In genomic region chr9:89523948-89524347, GRCh38 we compare ENCODE assay signal across 9 cellular contexts. TPM values are rescaled to one million over a fixed set of nuclear protein-coding genes. Genes with fewer than 3 reads are reported as not detected.
DNase-seq lines count a peak whose midpoint lies in the region; ATAC-seq lines count a peak whose summit lies in the region.
"Had no signal": no experiment of that assay in that cellular context is flagged by ENCODE, and none has a peak within 500 bp of the region (broad histone marks: within the 10 kb centered on the region; RNA-seq: fewer than 3 reads in every experiment).

No MANE protein-coding gene starts in this region.

- peaks cover 80% of the 10 kb centered on the region for H3K4me1 Mint-ChIP-seq in activated naive CD8-positive, alpha-beta T cell treated with anti-CD3 and anti-CD28 coated beads, Interleukin-2, amount 10 ng/mL, durations not matched to agents 7 days and 5 days
- H3K4me1 Mint-ChIP-seq in stimulated activated naive B cell treated with anti-CD40 and anti-IgM and Interleukin-4, amounts not matched to agents 10 μg/mL and 1 μg/mL and 100 μg/mL, for 72 hours, result peaks cover 43 to 70% of the 10 kb centered on the region in 2 donors

- H3K9me3 Mint-ChIP-seq in activated naive CD8-positive, alpha-beta T cell treated with anti-CD3 and anti-CD28 coated beads, Interleukin-2, amount 10 ng/mL, durations not matched to agents 7 days and 5 days, result peaks cover 7% of the 10 kb centered on the region
- peaks cover 0 to 11% of the 10 kb centered on the region in 2 donors for H3K9me3 Mint-ChIP-seq in stimulated activated naive B cell treated with anti-CD40 and anti-IgM and Interleukin-4, amounts not matched to agents 10 μg/mL and 1 μg/mL and 100 μg/mL, for 72 hours

- peak; percentile 48 for DNase-seq in T-helper 9 cell
- no peak for DNase-seq in activated naive CD8-positive, alpha-beta T cell treated with anti-CD3 and anti-CD28 coated beads, Interleukin-2, amount 10 ng/mL, durations not matched to agents 7 days and 5 days
- no peak for DNase-seq in stimulated activated naive B cell treated with anti-CD40 and anti-IgM and Interleukin-4, amounts not matched to agents 10 μg/mL and 1 μg/mL and 100 μg/mL, for 72 hours
- DNase-seq in KG1 (lab: John Stamatoyannopoulos, UW), result no peak
- no peak for DNase-seq in germinal center (ENCODE audit: low spot score)
- DNase-seq: activated CD4-positive, CD25-positive, alpha-beta regulatory T cell; mesendoderm had no signal

- peak overlapping the region; percentile 98 for H3K27ac Mint-ChIP-seq in activated naive CD8-positive, alpha-beta T cell treated with anti-CD3 and anti-CD28 coated beads, Interleukin-2, amount 10 ng/mL, durations not matched to agents 7 days and 5 days
- peak overlapping the region; percentile 59 for H3K27ac Mint-ChIP-seq in stimulated activated naive B cell treated with anti-CD40 and anti-IgM and Interleukin-4, amounts not matched to agents 10 μg/mL and 1 μg/mL and 100 μg/mL, for 72 hours

- H3K4me3 Mint-ChIP-seq in activated naive CD8-positive, alpha-beta T cell treated with anti-CD3 and anti-CD28 coated beads, Interleukin-2, amount 10 ng/mL, durations not matched to agents 7 days and 5 days, result peak overlapping the region; percentile 59
- no peak overlapping the region for H3K4me3 Mint-ChIP-seq in stimulated activated naive B cell treated with anti-CD40 and anti-IgM and Interleukin-4, amounts not matched to agents 10 μg/mL and 1 μg/mL and 100 μg/mL, for 72 hours

- ATAC-seq in HG03342 (IDR thresholded peaks at IDR 0.05; ENCODE audit: unreplicated experiment) (peak; percentile 43), GM21423 (IDR thresholded peaks at IDR 0.05; ENCODE audit: unreplicated experiment) (no peak)
- ATAC-seq in activated naive CD8-positive, alpha-beta T cell treated with anti-CD3 and anti-CD28 coated beads, Interleukin-2, amount 10 ng/mL, durations not matched to agents 7 days and 5 days (ENCODE audit: low read depth), result peak; percentile 37
- ATAC-seq in stimulated activated naive B cell treated with anti-CD40 and anti-IgM and Interleukin-4, amounts not matched to agents 10 μg/mL and 1 μg/mL and 100 μg/mL, for 72 hours (replicated peaks), result no peak

- H3K36me3 Mint-ChIP-seq in activated naive CD8-positive, alpha-beta T cell treated with anti-CD3 and anti-CD28 coated beads, Interleukin-2, amount 10 ng/mL, durations not matched to agents 7 days and 5 days, result peaks cover 17% of the 10 kb centered on the region
- no peaks in the 10 kb centered on the region for H3K36me3 Mint-ChIP-seq in stimulated activated naive B cell treated with anti-CD40 and anti-IgM and Interleukin-4, amounts not matched to agents 10 μg/mL and 1 μg/mL and 100 μg/mL, for 72 hours

- POLR2A ChIA-PET in activated naive CD8-positive, alpha-beta T cell treated with anti-CD3 and anti-CD28 coated beads, Interleukin-2, amount 10 ng/mL, durations not matched to agents 7 days and 5 days (lab: Charles Lee), result interaction anchor here (1.0 to 5.2 kb wide), 7 partner anchors 7 to 45 kb away, joined by 4 to 49 read pairs (median 16); no protein-coding TSS in a partner anchor

- no peaks in the 10 kb centered on the region for H3K27me3 Mint-ChIP-seq in activated naive CD8-positive, alpha-beta T cell treated with anti-CD3 and anti-CD28 coated beads, Interleukin-2, amount 10 ng/mL, durations not matched to agents 7 days and 5 days
- no peaks in the 10 kb centered on the region for H3K27me3 Mint-ChIP-seq in stimulated activated naive B cell treated with anti-CD40 and anti-IgM and Interleukin-4, amounts not matched to agents 10 μg/mL and 1 μg/mL and 100 μg/mL, for 72 hours

RNA-seq across cellular contexts. Expression of gene SEMA4D, which starts 26.0 kb away (rescaled TPM):
- 100 to 1,000 TPM; 370 to 391 TPM for total RNA-seq in activated naive CD8-positive, alpha-beta T cell treated with anti-CD3 and anti-CD28 coated beads, Interleukin-2, amount 10 ng/mL, durations not matched to agents 7 days and 5 days

Comparison
In these comparisons a context has a peak if more than half of its experiments do, and no peak if none do; other contexts are left out.
1. ATAC-seq: peak in HG03342 (single experiment) and activated naive CD8-positive, alpha-beta T cell treated with anti-CD3 and anti-CD28 coated beads, Interleukin-2, amount 10 ng/mL, durations not matched to agents 7 days and 5 days (single experiment); none in stimulated activated naive B cell treated with anti-CD40 and anti-IgM and Interleukin-4, amounts not matched to agents 10 μg/mL and 1 μg/mL and 100 μg/mL, for 72 hours (0 of 2) and GM21423 (single experiment).